Comparison of ENCODE assay signal across 11 cellular contexts in genomic region chr15:52254331-52254730, GRCh38. TPM values are rescaled to one million over a fixed set of nuclear protein-coding genes. Genes with fewer than 3 reads are reported as not detected.
DNase-seq lines count a peak whose midpoint lies in the region; ATAC-seq and TF ChIP-seq lines count a peak whose summit lies in the region.
"Had no signal": no experiment of that assay in that cellular context is flagged by ENCODE, and none has a peak within 500 bp of the region (broad histone marks: within the 10 kb centered on the region; RNA-seq: fewer than 3 reads in every experiment).

No MANE protein-coding gene starts in this region.

- H3K9me3 ChIP-seq in HCT116 (ENCODE audit: control insufficient read depth in 1 of 2, insufficient read depth in 1 of 2, low read depth in 1 of 2, low read length in 2 of 2) = no peaks in the 10 kb centered on the region

- H3K4me1 Mint-ChIP-seq in memory B cell = peaks cover 17% of the 10 kb centered on the region

- H3K79me2 ChIP-seq in HCT116 (ENCODE audit: insufficient read depth, low read length) = no peaks in the 10 kb centered on the region

- TF ChIP-seq RAD21 in HCT116 (IDR thresholded peaks at IDR 0.05; ENCODE audit: low read depth) = peak; percentile 28; the same call in 1 of the 2 replicates

- H3K27ac Mint-ChIP-seq in memory B cell = peak overlapping the region; percentile 29

- peak; percentile 39 for DNase-seq in SIG-M5 treated with dmso at 0.1 percent for 504 hours (lab: John Stamatoyannopoulos, UW; ENCODE audit: unreplicated experiment)
- no peak for DNase-seq in SIG-M5 (lab: John Stamatoyannopoulos, UW)
- DNase-seq in HCT116 (ENCODE audit: low read depth, low spot score) = no peak
- peak; percentile 26 for DNase-seq in SK-MEL-5 (ENCODE audit: low read depth, low spot score)
- no peak for DNase-seq in memory B cell (ENCODE audit: low spot score in 2 of 2)
- DNase-seq in effector CD4-positive, alpha-beta T cell = no peak
- DNase-seq in activated CD4-positive, CD25-positive, alpha-beta regulatory T cell (lab: John Stamatoyannopoulos, UW) = no peak
- DNase-seq in hypothalamus (lab: John Stamatoyannopoulos, UW) = no peak
- DNase-seq: activated naive CD4-positive, alpha-beta T cell treated with Interleukin-2 at 50 U/mL for 16 hours; NCI-H524 treated with DMSO at 0.1 percent for 48 hours; stimulated activated CD8-positive, alpha-beta memory T cell treated with anti-CD3 and anti-CD28 coated beads, Interleukin-4, amount 100 ng/mL, for 48 hours had no signal

- H3K4me3 ChIP-seq in HCT116 (replicated peaks in 1 of 2; ENCODE audit: low read depth in 1 of 2, low read length in 2 of 2) = no peak overlapping the region

- no peaks in the 10 kb centered on the region for H3K9me2 ChIP-seq in HCT116 (ENCODE audit: insufficient read depth)

- no peak for ATAC-seq in HCT116
- peak; percentile 67 for ATAC-seq in memory B cell (ENCODE audit: low read depth)

- no peaks in the 10 kb centered on the region for H3K36me3 Mint-ChIP-seq in memory B cell

- no peak for TF ChIP-seq CTCF in HCT116 (IDR thresholded peaks at IDR 0.05 in 2 of 3, conservative IDR thresholded peaks at IDR 0.05 in 1 of 3; ENCODE audit: borderline replicate concordance in 1 of 3, insufficient read depth in 1 of 3, low read depth in 2 of 3, low read length in 2 of 3)

- peaks cover 10 to 14% of the 10 kb centered on the region in 2 experiments for H3K36me3 ChIP-seq in HCT116 (ENCODE audit: control insufficient read depth in 1 of 2, insufficient read depth in 2 of 2, low read length in 2 of 2)

- H3K9ac ChIP-seq in HCT116 (ENCODE audit: low read length) = no peak overlapping the region

- in situ Hi-C loops in SK-MEL-5 (cut with HindIII; ENCODE audit: low pct_unique_long_range_greater_than_20kb, low sequenced_read_pairs) = loop anchor here (25.0 kb wide), 1 partner anchor 483 kb away; no protein-coding TSS in a partner anchor

- BruUV-seq in HCT116 (replicated peaks; lab: Mats Ljungman, UMichigan) = no TSS peak

- H3K4me1 ChIP-seq in HCT116 (ENCODE audit: control insufficient read depth in 1 of 2, insufficient read depth in 2 of 2, low read length in 2 of 2) = peaks cover 16 to 54% of the 10 kb centered on the region in 2 experiments

- H3K4me2 ChIP-seq in HCT116 (ENCODE audit: low read length) = no peak overlapping the region

- RAD21 ChIA-PET in HCT116 (lab: Charles Lee; ENCODE audit: low non-redundant PET in 1 of 2, low total read pairs in 2 of 2, uncharacterized antibody in 2 of 2, unreplicated experiment in 2 of 2) = no interaction called here

- no peaks in the 10 kb centered on the region for H3K27me3 Mint-ChIP-seq in memory B cell

- no peaks in the 10 kb centered on the region for H3K27me3 ChIP-seq in HCT116 (ENCODE audit: insufficient read depth, low read length)

- no peak overlapping the region for H2AFZ ChIP-seq in HCT116 (ENCODE audit: low read depth, low read length, poor library complexity, severe bottlenecking)

- CTCF ChIA-PET in HCT116 (lab: Charles Lee) = interaction anchor here (1.3 to 8.3 kb wide), 3 partner anchors 70 to 481 kb away, joined by 3 to 72 read pairs (median 3); no protein-coding TSS in a partner anchor

- H3K9me3 Mint-ChIP-seq in memory B cell = no peaks in the 10 kb centered on the region

- no peak overlapping the region for H3K27ac ChIP-seq in HCT116 (ENCODE audit: low read depth, low read length)

- H4K20me1 ChIP-seq in HCT116 (ENCODE audit: insufficient read depth) = no peaks in the 10 kb centered on the region

- intact Hi-C loops in HCT116 (cut with micrococcal nuclease) = loop anchor here (10.0 kb wide), 1 partner anchor 310 kb away; the partner anchor contains the start of gene ARPP19

- no peak for TF ChIP-seq POLR2A in HCT116 (IDR thresholded peaks at IDR 0.05; ENCODE audit: borderline replicate concordance, extremely low read depth, insufficient read depth, insufficient read length)

- POLR2A ChIA-PET in HCT116 (lab: Charles Lee) = no interaction called here

- peak overlapping the region; percentile 16 for H3K4me3 Mint-ChIP-seq in memory B cell

TF ChIP-seq in HCT116, 20 proteins besides CTCF, POLR2A, EP300 and RAD21:
- TF ChIP-seq YY1 (IDR thresholded peaks at IDR 0.05; ENCODE audit: extremely low read depth, insufficient replicate concordance, low read depth, low read length) (no peak), SIN3A (IDR thresholded peaks at IDR 0.05; ENCODE audit: low read depth) (no peak), CEBPB (IDR thresholded peaks at IDR 0.05; ENCODE audit: low read depth) (no peak)

RNA-seq across cellular contexts. Expression of gene MYO5C, which starts 41.3 kb away (rescaled TPM):
- 34.0 TPM for total RNA-seq in HCT116 (2021; ENCODE audit: unreplicated experiment)
- polyA plus RNA-seq in HCT116 (2012) = 12.2 and 13.5 TPM in 2 replicates
- 0.03 and 0.11 TPM in 2 replicates for total RNA-seq in SK-MEL-5 (2014; rRNA removed; shearing (Covaris generic))
- 0.03 and 0.12 TPM in 2 replicates for polyA plus RNA-seq in SK-MEL-5 (2015; cell fraction: cytosol; rRNA removed)
- polyA plus RNA-seq in SK-MEL-5 (2015; cell fraction: nucleus; rRNA removed) = 0.07 and 0.34 TPM in 2 replicates

Comparison
In these comparisons a context has a peak if more than half of its experiments do, and no peak if none do; other contexts are left out.
1. DNase-seq: peak in SIG-M5 treated with dmso at 0.1 percent for 504 hours (single experiment) and SK-MEL-5 (single experiment); none in SIG-M5 (single experiment), HCT116 (single experiment), memory B cell (0 of 2), effector CD4-positive, alpha-beta T cell (single experiment), activated CD4-positive, CD25-positive, alpha-beta regulatory T cell (0 of 4) and hypothalamus (0 of 51).
2. RNA of gene MYO5C, which starts 41.3 kb away (total RNA-seq): 34.0 TPM in HCT116 (single experiment); 0.03 to 0.11 TPM in SK-MEL-5; every median in the first group is over 10 times any median in the second.